In the genomic region with DNA sequence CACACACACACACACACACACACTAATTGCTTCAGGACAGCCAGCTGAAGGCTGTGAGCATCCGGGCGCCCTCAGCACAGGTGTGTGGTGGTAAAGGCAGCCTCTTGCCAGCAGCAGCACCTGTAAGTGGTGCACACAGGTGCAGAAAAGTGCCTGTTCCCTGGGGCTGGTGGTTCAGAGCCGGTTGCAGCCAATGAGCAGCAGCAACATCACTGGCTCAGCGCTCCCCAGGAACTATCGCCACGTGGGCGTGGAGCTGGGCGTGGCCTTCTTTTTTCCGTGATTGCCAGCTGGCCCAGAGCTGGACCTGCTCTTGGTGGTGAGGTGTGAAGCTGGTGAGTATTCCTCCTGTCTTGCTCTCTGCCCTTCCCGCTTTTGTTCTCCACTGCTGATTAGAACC, we compare ENCODE assay signal across 1 cellular context.
TF ChIP-seq lines count a peak whose summit lies in the region.

A gene (plus strand): TSS at position 289 of the 400 bp plus-strand sequence.

TF ChIP-seq in HCT116, 20 proteins besides CTCF, POLR2A, EP300 and RAD21:
- TF ChIP-seq, protein P1, sequence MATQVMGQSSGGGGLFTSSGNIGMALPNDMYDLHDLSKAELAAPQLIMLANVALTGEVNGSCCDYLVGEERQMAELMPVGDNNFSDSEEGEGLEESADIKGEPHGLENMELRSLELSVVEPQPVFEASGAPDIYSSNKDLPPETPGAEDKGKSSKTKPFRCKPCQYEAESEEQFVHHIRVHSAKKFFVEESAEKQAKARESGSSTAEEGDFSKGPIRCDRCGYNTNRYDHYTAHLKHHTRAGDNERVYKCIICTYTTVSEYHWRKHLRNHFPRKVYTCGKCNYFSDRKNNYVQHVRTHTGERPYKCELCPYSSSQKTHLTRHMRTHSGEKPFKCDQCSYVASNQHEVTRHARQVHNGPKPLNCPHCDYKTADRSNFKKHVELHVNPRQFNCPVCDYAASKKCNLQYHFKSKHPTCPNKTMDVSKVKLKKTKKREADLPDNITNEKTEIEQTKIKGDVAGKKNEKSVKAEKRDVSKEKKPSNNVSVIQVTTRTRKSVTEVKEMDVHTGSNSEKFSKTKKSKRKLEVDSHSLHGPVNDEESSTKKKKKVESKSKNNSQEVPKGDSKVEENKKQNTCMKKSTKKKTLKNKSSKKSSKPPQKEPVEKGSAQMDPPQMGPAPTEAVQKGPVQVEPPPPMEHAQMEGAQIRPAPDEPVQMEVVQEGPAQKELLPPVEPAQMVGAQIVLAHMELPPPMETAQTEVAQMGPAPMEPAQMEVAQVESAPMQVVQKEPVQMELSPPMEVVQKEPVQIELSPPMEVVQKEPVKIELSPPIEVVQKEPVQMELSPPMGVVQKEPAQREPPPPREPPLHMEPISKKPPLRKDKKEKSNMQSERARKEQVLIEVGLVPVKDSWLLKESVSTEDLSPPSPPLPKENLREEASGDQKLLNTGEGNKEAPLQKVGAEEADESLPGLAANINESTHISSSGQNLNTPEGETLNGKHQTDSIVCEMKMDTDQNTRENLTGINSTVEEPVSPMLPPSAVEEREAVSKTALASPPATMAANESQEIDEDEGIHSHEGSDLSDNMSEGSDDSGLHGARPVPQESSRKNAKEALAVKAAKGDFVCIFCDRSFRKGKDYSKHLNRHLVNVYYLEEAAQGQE (IDR thresholded peaks at IDR 0.05; ENCODE audit: low read depth): no peak
- TF ChIP-seq ZNF274 (IDR thresholded peaks at IDR 0.05; ENCODE audit: low read depth, low read length): no peak
- TF ChIP-seq, protein P2, sequence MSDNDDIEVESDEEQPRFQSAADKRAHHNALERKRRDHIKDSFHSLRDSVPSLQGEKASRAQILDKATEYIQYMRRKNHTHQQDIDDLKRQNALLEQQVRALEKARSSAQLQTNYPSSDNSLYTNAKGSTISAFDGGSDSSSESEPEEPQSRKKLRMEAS (IDR thresholded peaks at IDR 0.05): peak; percentile 47
- TF ChIP-seq SRF (IDR thresholded peaks at IDR 0.05; ENCODE audit: low read depth): no peak
- TF ChIP-seq CEBPB (IDR thresholded peaks at IDR 0.05; ENCODE audit: low read depth): no peak
TF ChIP-seq in HCT116: peak in this region for 1.
